In genomic region chrX:24465524-24465850, GRCh38 we compare ENCODE assay signal across 8 cellular contexts. TPM values are rescaled to one million over a fixed set of nuclear protein-coding genes. Genes with fewer than 3 reads are reported as not detected.
DNase-seq lines count a peak whose midpoint lies in the region; ATAC-seq and TF ChIP-seq lines count a peak whose summit lies in the region.

No MANE protein-coding gene starts in this region.

- no peaks in the 10 kb centered on the region for H3K9me3 ChIP-seq in iPS-15b (ENCODE audit: control insufficient read depth, insufficient read depth, low read length)
- no peaks in the 10 kb centered on the region for H3K9me3 ChIP-seq in stomach

- ATAC-seq in GM18868 (IDR thresholded peaks at IDR 0.05; ENCODE audit: unreplicated experiment) (peak; percentile 8), HG03103 (IDR thresholded peaks at IDR 0.05; ENCODE audit: low read depth, unreplicated experiment) (peak; percentile 3), GM18861 (IDR thresholded peaks at IDR 0.05; ENCODE audit: unreplicated experiment) (no peak), GM18519 (IDR thresholded peaks at IDR 0.05; ENCODE audit: low FRiP score, unreplicated experiment) (no peak)
- ATAC-seq in activated T-cell treated with anti-CD3 and anti-CD28 coated beads, Interleukin-2, amount 50 U/mL, for 72 hours (replicated peaks in 1 of 2) = peak; percentile 19 to 23

- H3K4me1 ChIP-seq in iPS-15b (ENCODE audit: control insufficient read depth, insufficient read depth, low read length) (peaks cover 8% of the 10 kb centered on the region), stomach (peaks cover 0 to 4% (median 0%) of the 10 kb centered on the region in 4 donors)

- peak in 1 of 2 donors; percentile 13 for DNase-seq in activated T-cell treated with anti-CD3 and anti-CD28 coated beads, Interleukin-2, amount 50 U/mL, for 72 hours
- no peak for DNase-seq in stomach
- no peak for DNase-seq in NCI-H146 (lab: John Stamatoyannopoulos, UW)

- H3K4me1 Mint-ChIP-seq in activated T-cell treated with anti-CD3 and anti-CD28 coated beads, Interleukin-2, amount 50 U/mL, for 72 hours (ENCODE audit: low read depth) = peaks cover 27% of the 10 kb centered on the region

- intact Hi-C loops in stomach (cut with DNase I; ENCODE audit: low total_unique reads) = no loop called here

- H3K27me3 ChIP-seq in iPS-15b (ENCODE audit: control insufficient read depth, insufficient read depth, low read length) = peaks cover 6% of the 10 kb centered on the region
- peaks cover 0 to 3% (median 0%) of the 10 kb centered on the region in 3 donors for H3K27me3 ChIP-seq in stomach

- 0 to 48% (median 2%) methylated on average over 5 to 27 of the region's 27 CpGs for WGBS in stomach, 5 donors

- H3K36me3 Mint-ChIP-seq in activated T-cell treated with anti-CD3 and anti-CD28 coated beads, Interleukin-2, amount 50 U/mL, for 72 hours (ENCODE audit: insufficient read depth in 2 of 2) = no peaks in the 10 kb centered on the region

- TF ChIP-seq EP300 in stomach (IDR thresholded peaks at IDR 0.05) = no peak

- no peak for TF ChIP-seq POLR2A in stomach (IDR thresholded peaks at IDR 0.05)

- H3K4me3 ChIP-seq in iPS-15b (ENCODE audit: low read depth, low read length) = peak overlapping the region; percentile 67
- peak overlapping the region; percentile 59 to 68 (median 63) for H3K4me3 ChIP-seq in stomach

- TF ChIP-seq CTCF in stomach (IDR thresholded peaks at IDR 0.05) = no peak

- H3K9me3 Mint-ChIP-seq in activated T-cell treated with anti-CD3 and anti-CD28 coated beads, Interleukin-2, amount 50 U/mL, for 72 hours = no peaks in the 10 kb centered on the region

- H3K4me3 Mint-ChIP-seq in activated T-cell treated with anti-CD3 and anti-CD28 coated beads, Interleukin-2, amount 50 U/mL, for 72 hours = peak overlapping the region; percentile 83 to 87

- H3K36me3 ChIP-seq in iPS-15b (ENCODE audit: control insufficient read depth, insufficient read depth, low read length) (no peaks in the 10 kb centered on the region), stomach (no peaks in the 10 kb centered on the region)

- no peaks in the 10 kb centered on the region for H3K27me3 Mint-ChIP-seq in activated T-cell treated with anti-CD3 and anti-CD28 coated beads, Interleukin-2, amount 50 U/mL, for 72 hours (ENCODE audit: low read depth)

- H3K9ac ChIP-seq in iPS-15b (ENCODE audit: low read depth, low read length) = peak overlapping the region; percentile 74

- peak overlapping the region; percentile 69 to 88 (median 81) for H3K27ac ChIP-seq in stomach

- H3K27ac Mint-ChIP-seq in activated T-cell treated with anti-CD3 and anti-CD28 coated beads, Interleukin-2, amount 50 U/mL, for 72 hours = peak overlapping the region; percentile 15

RNA-seq across cellular contexts. Expression of gene PDK3, which starts 0.4 kb away (rescaled TPM):
- total RNA-seq in activated T-cell treated with anti-CD3 and anti-CD28 coated beads, Interleukin-2, amount 50 U/mL, for 72 hours = 10 to 100 TPM; 26.0 to 31.7 TPM
- total RNA-seq in stomach = 10 to 100 TPM in 3 of 5 donors, 1 to 10 TPM in 1, under 1 TPM in 1; 0.29 to 81.1 (median 22.0) TPM
- 1 to 10 TPM; 2.0 to 3.2 (median 2.3) TPM for polyA plus RNA-seq in stomach

Comparison
In these comparisons a context has a peak if more than half of its experiments do, and no peak if none do; other contexts are left out.
1. ATAC-seq: peak in GM18868 (single experiment), HG03103 (single experiment) and activated T-cell treated with anti-CD3 and anti-CD28 coated beads, Interleukin-2, amount 50 U/mL, for 72 hours (2 of 2); none in GM18861 (single experiment) and GM18519 (single experiment).